Comparison of ENCODE assay signal across 16 cellular contexts in genomic region chr14:52318829-52319604, GRCh38. TPM values are rescaled to one million over a fixed set of nuclear protein-coding genes. Genes with fewer than 3 reads are reported as not detected.
DNase-seq lines count a peak whose midpoint lies in the region; TF ChIP-seq lines count a peak whose summit lies in the region.
"Had no signal": no experiment of that assay in that cellular context is flagged by ENCODE, and none has a peak within 500 bp of the region (broad histone marks: within the 10 kb centered on the region; RNA-seq: fewer than 3 reads in every experiment).

No MANE protein-coding gene starts in this region.

- no peaks in the 10 kb centered on the region for H3K27me3 Mint-ChIP-seq in activated naive CD4-positive, alpha-beta T cell treated with anti-CD3 and anti-CD28 coated beads, Interleukin-2, amount 50 U/mL, for 24 hours
- no peaks in the 10 kb centered on the region for H3K27me3 Mint-ChIP-seq in T-helper 2 cell treated with Interferon-gamma antibody and Interleukin-4, amounts not matched to agents 5 μg/mL and 100 μg/mL, for 36 hours (ENCODE audit: low read depth)
- H3K27me3 Mint-ChIP-seq in Caco-2 (ENCODE audit: insufficient read depth, unreplicated experiment): peaks cover 20% of the 10 kb centered on the region

- H3K4me1 ChIP-seq in Caco-2: no peaks in the 10 kb centered on the region
- no peaks in the 10 kb centered on the region for H3K4me1 ChIP-seq in prostate gland (replicated peaks)

- no peak overlapping the region for H3K27ac ChIP-seq in prostate gland

- no peaks in the 10 kb centered on the region; the same call in 1 of the 2 replicates for H3K27me3 ChIP-seq in Caco-2 (replicated peaks; ENCODE audit: control insufficient read depth, insufficient read depth, low read length)
- H3K27me3 ChIP-seq in prostate gland (replicated peaks; ENCODE audit: insufficient read depth): no peaks in the 10 kb centered on the region

- peaks cover 64% of the 10 kb centered on the region for H3K4me1 Mint-ChIP-seq in activated naive CD4-positive, alpha-beta T cell treated with anti-CD3 and anti-CD28 coated beads, Interleukin-2, amount 50 U/mL, for 24 hours
- peaks cover 52% of the 10 kb centered on the region for H3K4me1 Mint-ChIP-seq in T-helper 2 cell treated with Interferon-gamma antibody and Interleukin-4, amounts not matched to agents 5 μg/mL and 100 μg/mL, for 36 hours (ENCODE audit: low read depth)
- H3K4me1 Mint-ChIP-seq in Caco-2 (ENCODE audit: low read depth, unreplicated experiment): peaks cover 10% of the 10 kb centered on the region

- TF ChIP-seq CTCF in fibroblast of mammary gland (conservative IDR thresholded peaks at IDR 0.05; ENCODE audit: control insufficient read depth, insufficient read depth, low read depth, low read length) (no peak), Caco-2 (IDR thresholded peaks at IDR 0.05; ENCODE audit: insufficient read depth in 1 of 2, low read depth in 1 of 2, low read length in 1 of 2, severe bottlenecking in 1 of 2, unreplicated experiment in 1 of 2) (no peak), GM20000 (IDR thresholded peaks at IDR 0.05; ENCODE audit: extremely low read depth, missing control alignments) (no peak), prostate gland (IDR thresholded peaks at IDR 0.05) (no peak)

- H3K9me3 Mint-ChIP-seq in activated naive CD4-positive, alpha-beta T cell treated with anti-CD3 and anti-CD28 coated beads, Interleukin-2, amount 50 U/mL, for 24 hours: peaks cover 20% of the 10 kb centered on the region
- H3K9me3 Mint-ChIP-seq in T-helper 2 cell treated with Interferon-gamma antibody and Interleukin-4, amounts not matched to agents 5 μg/mL and 100 μg/mL, for 36 hours: peaks cover 25% of the 10 kb centered on the region
- H3K9me3 Mint-ChIP-seq in Caco-2 (ENCODE audit: unreplicated experiment): peaks cover 19% of the 10 kb centered on the region

- DNase-seq in activated naive CD4-positive, alpha-beta T cell treated with Interleukin-2 at 50 U/mL for 16 hours: no peak
- peak; percentile 52 for DNase-seq in T-helper 2 cell treated with Interferon-gamma antibody and Interleukin-4, amounts not matched to agents 5 μg/mL and 100 μg/mL, for 36 hours (ENCODE audit: low spot score)
- DNase-seq in fibroblast of mammary gland (ENCODE audit: low read depth) (peak; percentile 58), Caco-2 (no peak), GM20000 (ENCODE audit: low spot score) (no peak), NCI-H82 treated with DMSO at 0.1 percent for 48 hours (lab: John Stamatoyannopoulos, UW; ENCODE audit: unreplicated experiment) (no peak), prostate gland (ENCODE audit: low spot score) (no peak)
- DNase-seq: activated CD4-positive, CD25-positive, alpha-beta regulatory T cell; activated gamma-delta T cell; cerebellar nuclear complex; GF-D8; NCI-H187 treated with DMSO at 0.1 percent for 48 hours; NCI-H748 treated with DMSO at 0.1 percent for 48 hours had no signal

- no peak overlapping the region for H3K4me3 Mint-ChIP-seq in activated naive CD4-positive, alpha-beta T cell treated with anti-CD3 and anti-CD28 coated beads, Interleukin-2, amount 50 U/mL, for 24 hours
- peak overlapping the region; percentile 98 for H3K4me3 Mint-ChIP-seq in T-helper 2 cell treated with Interferon-gamma antibody and Interleukin-4, amounts not matched to agents 5 μg/mL and 100 μg/mL, for 36 hours
- H3K4me3 Mint-ChIP-seq in Caco-2 (ENCODE audit: unreplicated experiment): no peak overlapping the region
- H3K4me3 Mint-ChIP-seq: IgD-negative memory B cell had no signal

- peak overlapping the region; percentile 47 for H3K27ac Mint-ChIP-seq in activated naive CD4-positive, alpha-beta T cell treated with anti-CD3 and anti-CD28 coated beads, Interleukin-2, amount 50 U/mL, for 24 hours
- H3K27ac Mint-ChIP-seq in T-helper 2 cell treated with Interferon-gamma antibody and Interleukin-4, amounts not matched to agents 5 μg/mL and 100 μg/mL, for 36 hours: peak overlapping the region; percentile 91
- no peak overlapping the region for H3K27ac Mint-ChIP-seq in Caco-2 (ENCODE audit: unreplicated experiment)

- CTCF ChIA-PET in Caco-2 (lab: Charles Lee): no interaction called here

- peaks cover 27% of the 10 kb centered on the region for H3K36me3 Mint-ChIP-seq in activated naive CD4-positive, alpha-beta T cell treated with anti-CD3 and anti-CD28 coated beads, Interleukin-2, amount 50 U/mL, for 24 hours
- H3K36me3 Mint-ChIP-seq in T-helper 2 cell treated with Interferon-gamma antibody and Interleukin-4, amounts not matched to agents 5 μg/mL and 100 μg/mL, for 36 hours (ENCODE audit: low read depth): peaks cover 94% of the 10 kb centered on the region
- peaks cover under 1% of the 10 kb centered on the region for H3K36me3 Mint-ChIP-seq in Caco-2 (ENCODE audit: insufficient read depth, unreplicated experiment)

- H3K36me3 ChIP-seq in Caco-2 (ENCODE audit: control insufficient read depth, insufficient read depth, low read length) (no peaks in the 10 kb centered on the region), prostate gland (no peaks in the 10 kb centered on the region)

- POLR2A ChIA-PET in Caco-2 (lab: Charles Lee): no interaction called here

- no peak for TF ChIP-seq POLR2A in prostate gland (IDR thresholded peaks at IDR 0.05)

- H3K9me3 ChIP-seq in Caco-2 (peaks cover 6% of the 10 kb centered on the region; the same call in 1 of the 2 replicates), prostate gland (no peaks in the 10 kb centered on the region)

- H3K4me3 ChIP-seq in fibroblast of mammary gland (ENCODE audit: control insufficient read depth, low read depth, low read length) (peak overlapping the region; percentile 92), Caco-2 (ENCODE audit: low read depth, low read length) (no peak overlapping the region), prostate gland (no peak overlapping the region)

- WGBS in prostate gland: 49% methylated on average over 5 of the region's 5 CpGs

- no TSS peak for BruUV-seq in Caco-2 (replicated peaks; lab: Mats Ljungman, UMichigan)

- intact Hi-C loops in Caco-2 (cut with micrococcal nuclease; ENCODE audit: unreplicated experiment) (loop anchor here (10.0 kb wide), 1 partner anchor 86 kb away; no protein-coding TSS in a partner anchor), prostate gland (cut with DNase I) (loop anchor here (10.0 kb wide), 2 partner anchors 86 to 636 kb away; partner anchors contain the start of gene FERMT2)

RNA-seq across cellular contexts. Expression of gene PTGER2, which starts 4.9 kb away (rescaled TPM):
- total RNA-seq in Caco-2 (2022): 0.27 and 0.39 TPM in 2 replicates
- 1 to 10 TPM; 5.4 to 8.9 TPM for total RNA-seq in prostate gland
- total RNA-seq: lung microvascular endothelial cell had no signal

RNA-seq across cellular contexts. Expression of gene PTGDR, which starts 51.5 kb away (rescaled TPM):
- total RNA-seq in Caco-2 (2022) (0.16 and 0.41 TPM in 2 replicates), prostate gland (under 1 TPM; 0.55 to 0.74 TPM)
- total RNA-seq: lung microvascular endothelial cell had no signal

Comparison
In these comparisons a context has a peak if more than half of its experiments do, and no peak if none do; other contexts are left out.
1. DNase-seq: peak in T-helper 2 cell treated with Interferon-gamma antibody and Interleukin-4, amounts not matched to agents 5 μg/mL and 100 μg/mL, for 36 hours (single experiment) and fibroblast of mammary gland (single experiment); none in activated naive CD4-positive, alpha-beta T cell treated with Interleukin-2 at 50 U/mL for 16 hours (single experiment), Caco-2 (0 of 2), GM20000 (single experiment), NCI-H82 treated with DMSO at 0.1 percent for 48 hours (single experiment) and prostate gland (single experiment).